ENCODE assay signal across 14 cellular contexts in genomic region chr22:46620588-46621242, GRCh38. TPM values are rescaled to one million over a fixed set of nuclear protein-coding genes. Genes with fewer than 3 reads are reported as not detected.
DNase-seq lines count a peak whose midpoint lies in the region; ATAC-seq and TF ChIP-seq lines count a peak whose summit lies in the region.
"Had no signal": no experiment of that assay in that cellular context is flagged by ENCODE, and none has a peak within 500 bp of the region (broad histone marks: within the 10 kb centered on the region; RNA-seq: fewer than 3 reads in every experiment).

No MANE protein-coding gene starts in this region.

- WGBS in esophagus muscularis mucosa: 91% methylated on average over 23 of the region's 23 CpGs
- WGBS in sigmoid colon, 2 donors: 94 to 95% methylated on average over 23 of the region's 23 CpGs

- H3K4me1 ChIP-seq in esophagus muscularis mucosa (peaks cover 48 to 61% (median 48%) of the 10 kb centered on the region in 4 donors), sigmoid colon (peaks cover 0 to 43% (median 33%) of the 10 kb centered on the region in 4 donors)

- H3K27me3 ChIP-seq in esophagus muscularis mucosa (no peaks in the 10 kb centered on the region), sigmoid colon (no peaks in the 10 kb centered on the region), dorsolateral prefrontal cortex (no peaks in the 10 kb centered on the region)

- no peaks in the 10 kb centered on the region for H3K27me3 Mint-ChIP-seq in stimulated activated naive CD8-positive, alpha-beta T cell treated with anti-CD3 and anti-CD28 coated beads, Interleukin-15, amount 100 ng/mL, for 72 hours
- H3K27me3 Mint-ChIP-seq in osteocyte (ENCODE audit: unreplicated experiment): no peaks in the 10 kb centered on the region
- H3K27me3 Mint-ChIP-seq: CD4-positive, alpha-beta memory T cell; IgD-negative memory B cell had no signal

- intact Hi-C loops in esophagus muscularis mucosa (cut with DNase I): no loop called here
- intact Hi-C loops in sigmoid colon (cut with DNase I): no loop called here
- intact Hi-C loops in dorsolateral prefrontal cortex (cut with DNase I): no loop called here

- no peaks in the 10 kb centered on the region for H3K9me3 Mint-ChIP-seq in stimulated activated naive CD8-positive, alpha-beta T cell treated with anti-CD3 and anti-CD28 coated beads, Interleukin-15, amount 100 ng/mL, for 72 hours
- H3K9me3 Mint-ChIP-seq in osteocyte (ENCODE audit: unreplicated experiment): no peaks in the 10 kb centered on the region
- H3K9me3 Mint-ChIP-seq: CD4-positive, alpha-beta memory T cell; IgD-negative memory B cell had no signal

- DNase-seq in stimulated activated naive CD8-positive, alpha-beta T cell treated with anti-CD3 and anti-CD28 coated beads, Interleukin-15, amount 100 ng/mL, for 72 hours: no peak
- DNase-seq in stimulated activated naive CD8-positive, alpha-beta T cell treated with anti-CD3 and anti-CD28 coated beads, Interleukin-15, Interleukin-2, amounts not matched to agents 100 U/mL and 50 U/mL, for 24 hours: no peak
- DNase-seq in esophagus muscularis mucosa (ENCODE audit: extremely low spot score) (no peak), sigmoid colon (peak; percentile 61), osteocyte (ENCODE audit: extremely low spot score, unreplicated experiment) (no peak), dorsolateral prefrontal cortex (no peak)
- DNase-seq: CD4-positive, alpha-beta memory T cell; GDM1; HCEC 1CT; NCI-H1417 treated with DMSO at 0.1 percent for 48 hours; NCI-H2081; NCI-H526 had no signal

- H3K36me3 ChIP-seq in esophagus muscularis mucosa (no peaks in the 10 kb centered on the region), sigmoid colon (no peaks in the 10 kb centered on the region)

- TF ChIP-seq CTCF in esophagus muscularis mucosa (IDR thresholded peaks at IDR 0.05) (no peak), sigmoid colon (IDR thresholded peaks at IDR 0.05) (no peak), osteocyte (IDR thresholded peaks at IDR 0.05) (no peak), dorsolateral prefrontal cortex (IDR thresholded peaks at IDR 0.05 in 54 of 56, conservative IDR thresholded peaks at IDR 0.05 in 2 of 56; ENCODE audit: low read depth in 1 of 56, partially characterized antibody in 56 of 56) (no peak)

- no peak overlapping the region for H3K4me3 Mint-ChIP-seq in stimulated activated naive CD8-positive, alpha-beta T cell treated with anti-CD3 and anti-CD28 coated beads, Interleukin-15, amount 100 ng/mL, for 72 hours
- H3K4me3 Mint-ChIP-seq in osteocyte (ENCODE audit: unreplicated experiment): no peak overlapping the region
- H3K4me3 Mint-ChIP-seq: CD4-positive, alpha-beta memory T cell had no signal

- TF ChIP-seq POLR2A in esophagus muscularis mucosa (IDR thresholded peaks at IDR 0.05; ENCODE audit: low read depth) (no peak), sigmoid colon (IDR thresholded peaks at IDR 0.05) (no peak)

- H3K4me1 Mint-ChIP-seq in stimulated activated naive CD8-positive, alpha-beta T cell treated with anti-CD3 and anti-CD28 coated beads, Interleukin-15, amount 100 ng/mL, for 72 hours: no peaks in the 10 kb centered on the region
- peaks cover 24% of the 10 kb centered on the region for H3K4me1 Mint-ChIP-seq in osteocyte (ENCODE audit: unreplicated experiment)

- H3K27ac Mint-ChIP-seq in stimulated activated naive CD8-positive, alpha-beta T cell treated with anti-CD3 and anti-CD28 coated beads, Interleukin-15, amount 100 ng/mL, for 72 hours: no peak overlapping the region
- H3K27ac Mint-ChIP-seq in osteocyte (ENCODE audit: unreplicated experiment): no peak overlapping the region

- H3K27ac ChIP-seq in esophagus muscularis mucosa (replicated peaks in 1 of 4) (peak overlapping the region; percentile 42 to 63 (median 62)), sigmoid colon (peak overlapping the region in 3 of 4 donors; percentile 54 to 68 (median 55)), dorsolateral prefrontal cortex (peak overlapping the region in 24 of 59 donors; percentile 14 to 83 (median 60))

- H3K4me3 ChIP-seq in esophagus muscularis mucosa (no peak overlapping the region), sigmoid colon (peak overlapping the region in 1 of 4 donors; percentile 1), dorsolateral prefrontal cortex (peak overlapping the region in 9 of 59 donors; percentile 4 to 39 (median 17))

- H3K9me3 ChIP-seq in esophagus muscularis mucosa (no peaks in the 10 kb centered on the region), sigmoid colon (no peaks in the 10 kb centered on the region)

- TF ChIP-seq EP300 in esophagus muscularis mucosa (IDR thresholded peaks at IDR 0.05): no peak
- no peak for TF ChIP-seq EP300 in sigmoid colon (IDR thresholded peaks at IDR 0.05)

- ATAC-seq in stimulated activated naive CD8-positive, alpha-beta T cell treated with anti-CD3 and anti-CD28 coated beads, Interleukin-15, amount 100 ng/mL, for 72 hours: peak; percentile 55
- ATAC-seq in stimulated activated naive CD8-positive, alpha-beta T cell treated with anti-CD3 and anti-CD28 coated beads, Interleukin-15, Interleukin-2, amounts not matched to agents 100 U/mL and 50 U/mL, for 24 hours: no peak
- no peak for ATAC-seq in esophagus mucosa

- no peaks in the 10 kb centered on the region for H3K36me3 Mint-ChIP-seq in osteocyte (ENCODE audit: unreplicated experiment)
- H3K36me3 Mint-ChIP-seq: CD4-positive, alpha-beta memory T cell had no signal

RNA-seq across cellular contexts. Expression of gene GRAMD4, which starts 0.5 kb away (rescaled TPM):
- total RNA-seq in esophagus muscularis mucosa (100 to 1,000 TPM in 1 of 4 donors, 10 to 100 TPM in 3; 20.0 to 126 (median 63.8) TPM), sigmoid colon (10 to 100 TPM; 11.6 to 46.2 (median 18.4) TPM), osteocyte (37.4 and 44.5 TPM in 2 replicates), dorsolateral prefrontal cortex (10 to 100 TPM; 33.2 to 89.6 (median 61.9) TPM), esophagus mucosa (37.7 TPM)
- 10 to 100 TPM; 22.8 to 57.2 (median 28.9) TPM for polyA plus RNA-seq in sigmoid colon
